In the genomic region with DNA sequence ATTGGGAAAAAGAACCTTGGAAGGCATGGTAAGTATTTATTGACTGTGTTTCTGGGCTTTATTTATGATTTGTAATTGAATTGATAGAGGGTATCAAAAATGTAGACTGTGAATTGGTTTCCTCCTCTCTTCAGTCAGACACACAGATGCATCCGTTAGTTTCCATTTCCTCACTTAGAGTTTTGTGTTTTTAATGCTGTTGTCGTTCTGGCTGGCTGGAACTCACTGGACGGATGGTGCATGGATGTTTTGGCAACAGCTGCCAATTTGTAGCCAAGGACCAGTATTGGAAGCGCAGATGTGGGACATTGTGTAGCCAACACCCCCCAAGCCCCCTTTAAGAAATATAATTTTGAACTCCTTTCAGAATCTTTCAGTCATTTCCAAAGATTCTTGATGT, we compare ENCODE assay signal across 25 cellular contexts.
"Had no signal": no experiment of that assay in that cellular context is flagged by ENCODE, and none has a peak within 500 bp of the region (broad histone marks: within the 10 kb centered on the region; RNA-seq: fewer than 3 reads in every experiment).

No MANE protein-coding gene starts in this region.

- H3K27ac Mint-ChIP-seq: activated CD8-positive, alpha-beta memory T cell treated with anti-CD3 and anti-CD28 coated beads, Interleukin-2, amount 10 ng/mL, durations not matched to agents 7 days and 5 days; activated naive CD4-positive, alpha-beta T cell treated with anti-CD3 and anti-CD28 coated beads, Interleukin-2, amount 50 U/mL, for 24 hours; endodermal cell; progenitor cell of endocrine pancreas; type B pancreatic cell had no signal

- H3K4me3 Mint-ChIP-seq: activated CD8-positive, alpha-beta memory T cell treated with anti-CD3 and anti-CD28 coated beads, Interleukin-2, amount 10 ng/mL, durations not matched to agents 7 days and 5 days; activated naive CD4-positive, alpha-beta T cell treated with anti-CD3 and anti-CD28 coated beads, Interleukin-2, amount 50 U/mL, for 24 hours; central memory CD8-positive, alpha-beta T cell; endodermal cell; stimulated activated naive B cell treated with anti-CD40 and anti-IgM and Interleukin-4, amounts not matched to agents 10 μg/mL and 1 μg/mL and 100 μg/mL, for 72 hours; type B pancreatic cell had no signal

- ATAC-seq: activated CD8-positive, alpha-beta memory T cell treated with anti-CD3 and anti-CD28 coated beads, Interleukin-2, amount 10 ng/mL, durations not matched to agents 7 days and 5 days; left colon; naive thymus-derived CD8-positive, alpha-beta T cell; stimulated activated naive B cell treated with anti-CD40 and anti-IgM and Interleukin-4, amounts not matched to agents 10 μg/mL and 1 μg/mL and 100 μg/mL, for 72 hours had no signal

- DNase-seq: activated CD4-positive, alpha-beta T cell treated with anti-CD3 and anti-CD28 coated beads for 1 hour; activated CD4-positive, alpha-beta T cell treated with anti-CD3 and anti-CD28 coated beads, Interleukin-2, amount 50 U/mL, for 4 hours; activated CD8-positive, alpha-beta memory T cell treated with anti-CD3 and anti-CD28 coated beads, Interleukin-2, amount 10 ng/mL, durations not matched to agents 7 days and 5 days; activated gamma-delta T cell treated with Interleukin-2 at 50 U/mL for 16 hours; activated T-cell treated with anti-CD3 and anti-CD28 coated beads for 4 hours; left colon; naive thymus-derived CD8-positive, alpha-beta T cell; retina; sigmoid colon; stimulated activated CD4-positive, alpha-beta T cell treated with anti-CD3 and anti-CD28 coated beads, Interleukin-15, amount 100 ng/mL, for 24 hours; stimulated activated CD8-positive, alpha-beta memory T cell treated with anti-CD3 and anti-CD28 coated beads, Interleukin-4, amount 100 ng/mL, for 48 hours; stimulated activated naive B cell treated with anti-CD40 and anti-IgM and Interleukin-4, amounts not matched to agents 10 μg/mL and 1 μg/mL and 100 μg/mL, for 72 hours; WERI-Rb-1 had no signal

- H3K9me3 Mint-ChIP-seq: activated naive CD4-positive, alpha-beta T cell treated with anti-CD3 and anti-CD28 coated beads, Interleukin-2, amount 50 U/mL, for 24 hours; central memory CD8-positive, alpha-beta T cell; endodermal cell had no signal

- H3K4me2 ChIP-seq: smooth muscle cell had no signal

- H3K4me1 ChIP-seq: breast epithelium, vagina had no signal

- H3K27ac ChIP-seq: breast epithelium, sigmoid colon, vagina, WERI-Rb-1 had no signal

- H3K9me3 ChIP-seq: breast epithelium, sigmoid colon, vagina had no signal

- H3K36me3 ChIP-seq: breast epithelium, sigmoid colon, vagina, WERI-Rb-1 had no signal

- FAIRE-seq: astrocyte, colon, keratinocyte, TTC549 had no signal

- H3K27me3 Mint-ChIP-seq: activated CD8-positive, alpha-beta memory T cell treated with anti-CD3 and anti-CD28 coated beads, Interleukin-2, amount 10 ng/mL, durations not matched to agents 7 days and 5 days; activated naive CD4-positive, alpha-beta T cell treated with anti-CD3 and anti-CD28 coated beads, Interleukin-2, amount 50 U/mL, for 24 hours; central memory CD8-positive, alpha-beta T cell; naive thymus-derived CD8-positive, alpha-beta T cell; progenitor cell of endocrine pancreas; stimulated activated naive B cell treated with anti-CD40 and anti-IgM and Interleukin-4, amounts not matched to agents 10 μg/mL and 1 μg/mL and 100 μg/mL, for 72 hours; type B pancreatic cell had no signal

- H3K4me3 ChIP-seq: breast epithelium, sigmoid colon, smooth muscle cell, vagina had no signal

- H3K27me3 ChIP-seq: breast epithelium, sigmoid colon, vagina had no signal
